In the genomic region with DNA sequence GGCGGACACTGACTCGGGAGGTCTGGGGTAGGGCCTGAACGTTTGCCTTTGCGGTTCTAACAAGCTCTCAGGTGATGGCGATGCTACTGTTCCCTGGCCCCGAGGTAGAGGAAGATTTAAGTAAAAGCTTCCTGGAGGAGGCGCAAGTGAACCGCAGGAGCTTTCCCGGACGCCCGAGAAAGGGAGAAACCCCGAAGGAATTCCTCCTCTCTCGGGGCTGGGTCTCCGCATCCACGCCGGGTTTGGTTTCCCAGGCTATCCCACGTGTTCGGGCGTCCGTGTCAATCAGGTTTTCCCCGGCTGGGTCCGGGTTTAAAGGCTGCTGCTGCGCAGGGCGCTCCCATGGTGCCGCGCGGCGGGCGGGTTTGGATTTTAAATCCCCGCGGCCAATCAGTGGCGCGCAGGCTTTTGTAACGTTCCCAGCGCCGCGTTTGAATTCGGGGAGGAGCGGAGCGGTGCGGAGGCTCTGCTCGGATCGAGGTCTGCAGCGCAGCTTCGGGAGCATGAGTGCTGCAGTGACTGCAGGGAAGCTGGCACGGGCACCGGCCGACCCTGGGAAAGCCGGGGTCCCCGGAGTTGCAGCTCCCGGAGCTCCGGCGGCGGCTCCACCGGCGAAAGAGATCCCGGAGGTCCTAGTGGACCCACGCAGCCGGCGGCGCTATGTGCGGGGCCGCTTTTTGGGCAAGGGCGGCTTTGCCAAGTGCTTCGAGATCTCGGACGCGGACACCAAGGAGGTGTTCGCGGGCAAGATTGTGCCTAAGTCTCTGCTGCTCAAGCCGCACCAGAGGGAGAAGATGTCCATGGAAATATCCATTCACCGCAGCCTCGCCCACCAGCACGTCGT, we compare ENCODE assay signal across 8 cellular contexts. TPM values are rescaled to one million over a fixed set of nuclear protein-coding genes. Genes with fewer than 3 reads are reported as not detected.
DNase-seq lines count a peak whose midpoint lies in the region; ATAC-seq and TF ChIP-seq lines count a peak whose summit lies in the region.

A gene (plus strand): TSS at position 460 of the 844 bp plus-strand sequence. CDS start 44 bp downstream, at position 504.

- H3K27me3 Mint-ChIP-seq in chondrocyte (ENCODE audit: low read depth): no peaks in the 10 kb centered on the region

- H3K4me1 Mint-ChIP-seq in chondrocyte (ENCODE audit: low read depth): peaks cover 26% of the 10 kb centered on the region

- H3K27ac Mint-ChIP-seq in chondrocyte (ENCODE audit: unreplicated experiment): peak within 1 kb of the TSS; percentile 87

- DNase-seq in AG08395 (ENCODE audit: low spot score) (peak; percentile 95), NCI-H446 (lab: John Stamatoyannopoulos, UW) (peak; percentile 58 to 91), chondrocyte (ENCODE audit: low spot score) (no peak), kidney tubule cell (ENCODE audit: low spot score) (peak; percentile 91)
- peak; percentile 52 for DNase-seq in activated CD4-positive, alpha-beta T cell treated with anti-CD3 and anti-CD28 coated beads for 1 hour
- DNase-seq in stimulated activated CD4-positive, alpha-beta T cell treated with anti-CD3 and anti-CD28 coated beads, Interleukin-1b, Interleukin-23, amount 100 ng/mL, for 48 hours: peak; percentile 86

- peak within 1 kb of the TSS; percentile 80 for H3K4me3 Mint-ChIP-seq in chondrocyte (ENCODE audit: unreplicated experiment)

- no peaks in the 10 kb centered on the region for H3K9me3 Mint-ChIP-seq in chondrocyte (ENCODE audit: low read depth)

- ATAC-seq in GM18868 (IDR thresholded peaks at IDR 0.05; ENCODE audit: unreplicated experiment) (peak; percentile 96), HG03175 (IDR thresholded peaks at IDR 0.05; ENCODE audit: unreplicated experiment) (peak; percentile 92)

- peaks cover 7% of the 10 kb centered on the region for H3K36me3 Mint-ChIP-seq in chondrocyte (ENCODE audit: low read depth)

- peak; percentile 80 for TF ChIP-seq CTCF in chondrocyte (IDR thresholded peaks at IDR 0.05)

RNA-seq across cellular contexts. Expression of the gene that starts here (rescaled TPM):
- 6.2 to 14.5 TPM (median 14.2 TPM) in 3 replicates for total RNA-seq in chondrocyte
